Comparison of ENCODE assay signal across 1 cellular context in genomic region chr4:88211473-88212252, GRCh38.
TF ChIP-seq lines count a peak whose summit lies in the region.

No MANE protein-coding gene starts in this region.

TF ChIP-seq in GM23338, 12 proteins besides CTCF, POLR2A, EP300 and RAD21 (continued from another document):
- TF ChIP-seq POLR2AphosphoS5 (IDR thresholded peaks at IDR 0.05; ENCODE audit: low read depth) (no peak), ZNF114 (CRISPR knock-in tag; IDR thresholded peaks at IDR 0.05) (no peak), STAT1 (IDR thresholded peaks at IDR 0.05; ENCODE audit: unreplicated experiment) (no peak), EZH2phosphoT487 (IDR thresholded peaks at IDR 0.05; ENCODE audit: unreplicated experiment) (no peak)
